In genomic region chr13:103638706-103639105, GRCh38 we compare ENCODE assay signal across 23 cellular contexts.
"Had no signal": no experiment of that assay in that cellular context is flagged by ENCODE, and none has a peak within 500 bp of the region (broad histone marks: within the 10 kb centered on the region; RNA-seq: fewer than 3 reads in every experiment).

No MANE protein-coding gene starts in this region.

- H3K4me1 Mint-ChIP-seq: memory B cell; natural killer cell; stimulated activated effector memory CD8-positive, alpha-beta T cell treated with anti-CD3 and anti-CD28 coated beads, Interleukin-12 subunit alpha, Interleukin-12 subunit beta, amount 100 ng/mL, for 72 hours had no signal

- H3K36me3 ChIP-seq: esophagus squamous epithelium, left lung, ovary, sigmoid colon, stomach, thyroid gland, vagina had no signal

- H3K27me3 ChIP-seq: esophagus squamous epithelium, hepatocyte, left lung, ovary, sigmoid colon, stomach, thyroid gland, vagina had no signal

- H3K4me3 Mint-ChIP-seq: effector memory CD8-positive, alpha-beta T cell; memory B cell; natural killer cell; stimulated activated effector memory CD8-positive, alpha-beta T cell treated with anti-CD3 and anti-CD28 coated beads, Interleukin-12 subunit alpha, Interleukin-12 subunit beta, amount 100 ng/mL, for 72 hours had no signal

- H3K4me3 ChIP-seq: esophagus squamous epithelium, hepatocyte, left lung, lung, ovary, sigmoid colon, stomach, thyroid gland, vagina had no signal

- H3K9me3 Mint-ChIP-seq: memory B cell had no signal

- H3K36me3 Mint-ChIP-seq: memory B cell; natural killer cell; stimulated activated effector memory CD8-positive, alpha-beta T cell treated with anti-CD3 and anti-CD28 coated beads, Interleukin-12 subunit alpha, Interleukin-12 subunit beta, amount 100 ng/mL, for 72 hours had no signal

- DNase-seq: cortex of kidney; effector memory CD8-positive, alpha-beta T cell; erythroblast; esophagus squamous epithelium; foreskin melanocyte; kidney; left lung; natural killer cell; occipital lobe; ovary; retina; sigmoid colon; stimulated activated CD4-positive, alpha-beta T cell treated with anti-CD3 and anti-CD28 coated beads, Interleukin-2, amount 100 ng/mL, for 24 hours; stimulated activated CD4-positive, alpha-beta T cell treated with anti-CD3 and anti-CD28 coated beads, Interleukin-4, amount 100 ng/mL, for 24 hours; stimulated activated naive CD4-positive, alpha-beta T cell treated with Interleukin-2 at 50 U/mL for 16 hours; stomach; thyroid gland; trophoblast cell had no signal

- H3K9me3 ChIP-seq: esophagus squamous epithelium, ovary, sigmoid colon, stomach, thyroid gland, vagina had no signal

- H3K27ac Mint-ChIP-seq: effector memory CD8-positive, alpha-beta T cell; memory B cell; natural killer cell; stimulated activated effector memory CD8-positive, alpha-beta T cell treated with anti-CD3 and anti-CD28 coated beads, Interleukin-12 subunit alpha, Interleukin-12 subunit beta, amount 100 ng/mL, for 72 hours had no signal

- H3K27ac ChIP-seq: esophagus squamous epithelium, hepatocyte, left lung, ovary, sigmoid colon, stomach, thyroid gland, vagina had no signal

- ATAC-seq: effector memory CD8-positive, alpha-beta T cell; left lung; natural killer cell; stimulated activated effector memory CD8-positive, alpha-beta T cell treated with anti-CD3 and anti-CD28 coated beads, Interleukin-12 subunit alpha, Interleukin-12 subunit beta, amount 100 ng/mL, for 72 hours had no signal

- H3K4me1 ChIP-seq: esophagus squamous epithelium, left lung, stomach, thyroid gland, vagina had no signal

- H3K27me3 Mint-ChIP-seq: effector memory CD8-positive, alpha-beta T cell; memory B cell had no signal
